ENCODE assay signal across 8 cellular contexts in genomic region chr19:7242601-7243258, GRCh38. TPM values are rescaled to one million over a fixed set of nuclear protein-coding genes. Genes with fewer than 3 reads are reported as not detected.
DNase-seq lines count a peak whose midpoint lies in the region; FAIRE-seq and TF ChIP-seq lines count a peak whose summit lies in the region.

No MANE protein-coding gene starts in this region.

- no peaks in the 10 kb centered on the region for H3K27me3 ChIP-seq in skeletal muscle satellite cell (ENCODE audit: control insufficient read depth, insufficient read depth, low read length)

- H3K36me3 ChIP-seq in skeletal muscle satellite cell (ENCODE audit: insufficient read depth, low read length), result no peaks in the 10 kb centered on the region

- peak overlapping the region; percentile 68 for H3K4me2 ChIP-seq in skeletal muscle satellite cell (ENCODE audit: low read length)

- H3K9me3 ChIP-seq in skeletal muscle satellite cell (replicated peaks; ENCODE audit: low read length), result peaks cover 3% of the 10 kb centered on the region

- H3K9ac ChIP-seq in skeletal muscle satellite cell (ENCODE audit: low read depth, low read length), result peak overlapping the region; percentile 23

- no peak for FAIRE-seq in D721Med (lab: Jason Lieb, UNC)

- DNase-seq in GM12864 (ENCODE audit: low read depth) (peak; percentile 56), NCI-H2171 treated with DMSO at 0.1 percent for 48 hours (lab: John Stamatoyannopoulos, UW) (peak; percentile 89), fibroblast of gingiva (ENCODE audit: low read depth) (peak; percentile 71), D721Med (ENCODE audit: insufficient read length, low spot score) (no peak), RPMI8226 (no peak), COLO668 (lab: John Stamatoyannopoulos, UW; ENCODE audit: unreplicated experiment) (no peak), NCI-H1105 (lab: John Stamatoyannopoulos, UW) (no peak)

- H3K4me1 ChIP-seq in skeletal muscle satellite cell (ENCODE audit: control insufficient read depth, insufficient read depth, low read length), result peaks cover 9% of the 10 kb centered on the region

- H3K4me3 ChIP-seq in GM12864 (ENCODE audit: low read depth, low read length) (peak overlapping the region; percentile 30; the same call in 1 of the 2 replicates), skeletal muscle satellite cell (ENCODE audit: low read length) (peak overlapping the region; percentile 34)

- no peak for TF ChIP-seq CTCF in GM12864 (IDR thresholded peaks at IDR 0.05; ENCODE audit: low read depth, low read length, missing control alignments)
- TF ChIP-seq CTCF in D721Med (IDR thresholded peaks at IDR 0.05; ENCODE audit: insufficient read depth, missing control alignments), result no peak

RNA-seq across cellular contexts. Expression of gene INSR, which starts 51.5 kb away (rescaled TPM):
- total RNA-seq in skeletal muscle satellite cell (2012; rRNA removed), result 7.9 and 12.2 TPM in 2 replicates

Comparison
In these comparisons a context has a peak if more than half of its experiments do, and no peak if none do; other contexts are left out.
1. DNase-seq: peak in GM12864 (single experiment), NCI-H2171 treated with DMSO at 0.1 percent for 48 hours (single experiment) and fibroblast of gingiva (single experiment); none in D721Med (single experiment), RPMI8226 (single experiment), COLO668 (single experiment) and NCI-H1105 (single experiment).